ENCODE assay signal across 8 cellular contexts in the genomic region with DNA sequence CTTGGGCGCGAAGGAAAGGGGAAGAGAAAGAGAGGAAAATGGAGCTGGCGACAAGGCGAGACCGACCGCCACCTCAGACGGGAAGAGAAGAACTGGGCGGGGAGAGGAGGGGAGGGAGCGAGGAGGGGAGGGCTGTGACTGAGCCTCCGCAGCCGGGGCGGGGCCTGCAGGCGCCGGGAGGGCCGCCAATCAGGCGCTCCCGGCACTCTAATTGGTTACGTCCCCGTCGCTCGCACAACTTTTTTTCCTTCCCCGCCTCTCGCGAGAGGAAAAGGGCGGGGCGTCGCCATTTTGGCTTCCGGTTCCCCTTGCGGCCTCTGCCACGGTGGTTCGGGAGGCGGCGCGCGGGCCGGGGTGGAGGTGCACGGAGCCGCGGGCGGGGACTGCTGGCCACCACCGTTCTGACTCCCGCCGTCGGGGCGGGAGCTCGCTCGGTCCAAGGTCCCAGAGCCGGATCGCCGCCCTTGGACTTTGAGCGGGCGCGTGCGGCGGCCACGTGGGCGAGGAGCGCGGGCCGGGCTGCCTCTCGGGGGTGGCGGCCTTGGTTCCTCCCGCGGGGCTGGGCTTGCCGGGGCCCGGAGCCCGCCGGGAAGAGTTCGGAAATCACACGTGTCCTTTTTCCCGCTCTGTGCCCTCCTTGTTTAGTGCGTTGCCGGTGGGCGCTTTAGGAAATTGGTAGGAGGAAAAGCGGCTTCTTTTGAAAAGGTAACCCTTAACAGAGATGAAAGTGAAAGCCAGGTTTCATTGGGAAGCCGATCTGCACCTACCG. TPM values are rescaled to one million over a fixed set of nuclear protein-coding genes. Genes with fewer than 3 reads are reported as not detected.
DNase-seq lines count a peak whose midpoint lies in the region; ATAC-seq and TF ChIP-seq lines count a peak whose summit lies in the region.

A gene (minus strand): TSS at position 94 of the 769 bp plus-strand sequence. CDS start 176 bp downstream, outside the sequence.

- H3K27me3 ChIP-seq in mononuclear cell (ENCODE audit: insufficient read depth, low read length), result no peaks in the 10 kb centered on the region

- TF ChIP-seq CTCF in epithelial cell of esophagus (IDR thresholded peaks at IDR 0.05; ENCODE audit: insufficient read depth, low read depth, low read length, missing control alignments), result no peak

- H3K4me1 ChIP-seq in mononuclear cell (ENCODE audit: insufficient read depth, low read length), result peaks cover 64% of the 10 kb centered on the region

- ATAC-seq in GM21619 (IDR thresholded peaks at IDR 0.05; ENCODE audit: unreplicated experiment), result peak; percentile 77

- H3K9me3 ChIP-seq in mononuclear cell (ENCODE audit: low read depth, low read length), result no peaks in the 10 kb centered on the region

- no peak for TF ChIP-seq RAD21 in Ishikawa (IDR thresholded peaks at IDR 0.05; ENCODE audit: low read depth)

- no peak for TF ChIP-seq EP300 in Ishikawa (IDR thresholded peaks at IDR 0.05; ENCODE audit: borderline replicate concordance)

- peak within 1 kb of the TSS; percentile 83 for H3K4me3 ChIP-seq in epithelial cell of esophagus (ENCODE audit: low read length)
- peak within 1 kb of the TSS; percentile 91 for H3K4me3 ChIP-seq in mononuclear cell (ENCODE audit: low read length)

- DNase-seq in DMS153 treated with DMSO at 0.1 percent for 48 hours (lab: John Stamatoyannopoulos, UW; ENCODE audit: unreplicated experiment) (peak; percentile 70), OCI-M2 (lab: John Stamatoyannopoulos, UW; ENCODE audit: unreplicated experiment) (peak; percentile 79), activated T-cell treated with anti-CD3 and anti-CD28 coated beads for 4 hours (peak; percentile 96), epithelial cell of esophagus (ENCODE audit: low read depth) (peak; percentile 97)
- DNase-seq in stimulated activated CD8-positive, alpha-beta memory T cell treated with anti-CD3 and anti-CD28 coated beads, Interleukin-2, amount 100 ng/mL, for 48 hours (ENCODE audit: low read depth in 2 of 2), result peak; percentile 91 to 92

TF ChIP-seq in Ishikawa, 13 proteins besides CTCF, POLR2A, EP300 and RAD21:
- TF ChIP-seq YY1 (IDR thresholded peaks at IDR 0.05; ENCODE audit: low read depth) (peak; percentile 87), CREB1 (IDR thresholded peaks at IDR 0.05; ENCODE audit: low read depth) (no peak), TCF12 (IDR thresholded peaks at IDR 0.05; ENCODE audit: low read depth) (peak; percentile 19; the same call in 1 of the 2 replicates), TEAD4 (IDR thresholded peaks at IDR 0.05) (no peak; the same call in 1 of the 2 replicates), TAF1 (IDR thresholded peaks at IDR 0.05; ENCODE audit: low read depth) (peak; percentile 93), ZBTB7A (IDR thresholded peaks at IDR 0.05; ENCODE audit: low read depth) (no peak), FOXM1 (IDR thresholded peaks at IDR 0.05; ENCODE audit: borderline replicate concordance, low read depth) (no peak)
- TF ChIP-seq, protein P1, sequence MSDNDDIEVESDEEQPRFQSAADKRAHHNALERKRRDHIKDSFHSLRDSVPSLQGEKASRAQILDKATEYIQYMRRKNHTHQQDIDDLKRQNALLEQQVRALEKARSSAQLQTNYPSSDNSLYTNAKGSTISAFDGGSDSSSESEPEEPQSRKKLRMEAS (IDR thresholded peaks at IDR 0.05), result peak; percentile 97
- TF ChIP-seq, protein P2, sequence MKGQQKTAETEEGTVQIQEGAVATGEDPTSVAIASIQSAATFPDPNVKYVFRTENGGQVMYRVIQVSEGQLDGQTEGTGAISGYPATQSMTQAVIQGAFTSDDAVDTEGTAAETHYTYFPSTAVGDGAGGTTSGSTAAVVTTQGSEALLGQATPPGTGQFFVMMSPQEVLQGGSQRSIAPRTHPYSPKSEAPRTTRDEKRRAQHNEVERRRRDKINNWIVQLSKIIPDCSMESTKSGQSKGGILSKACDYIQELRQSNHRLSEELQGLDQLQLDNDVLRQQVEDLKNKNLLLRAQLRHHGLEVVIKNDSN (IDR thresholded peaks at IDR 0.05), result peak; percentile 77

RNA-seq across cellular contexts. Expression of the gene that starts here (rescaled TPM):
- total RNA-seq in mononuclear cell, result 351 TPM

Comparison
In these comparisons a context has a peak if more than half of its experiments do, and no peak if none do; other contexts are left out.
1. Peak in every context shown above with its lines: DNase-seq, ATAC-seq and H3K4me3 ChIP-seq.